Comparison of ENCODE assay signal across 8 cellular contexts in genomic region chr12:27861428-27862167, GRCh38.
DNase-seq lines count a peak whose midpoint lies in the region; ATAC-seq, FAIRE-seq and TF ChIP-seq lines count a peak whose summit lies in the region.

No MANE protein-coding gene starts in this region.

- intact Hi-C loops in heart right ventricle (cut with DNase I) = no loop called here
- intact Hi-C loops in breast epithelium (cut with DNase I; ENCODE audit: low total_unique reads) = no loop called here

- H3K9me3 Mint-ChIP-seq in endothelial cell (ENCODE audit: unreplicated experiment) = no peaks in the 10 kb centered on the region

- peaks cover 2% of the 10 kb centered on the region for H3K27me3 Mint-ChIP-seq in endothelial cell (ENCODE audit: unreplicated experiment)

- H3K4me3 ChIP-seq in heart right ventricle (no peak overlapping the region), breast epithelium (no peak overlapping the region)

- H3K4me1 Mint-ChIP-seq in endothelial cell (ENCODE audit: unreplicated experiment) = peaks cover 5% of the 10 kb centered on the region

- H3K27ac ChIP-seq in heart right ventricle (peak overlapping the region in 5 of 10 donors; percentile 46 to 64 (median 53)), breast epithelium (no peak overlapping the region)

- FAIRE-seq in GM12892 (lab: Jason Lieb, UNC) = peak; percentile 38

- no peak overlapping the region for H3K27ac Mint-ChIP-seq in endothelial cell (ENCODE audit: unreplicated experiment)

- DNase-seq in GM12892 (ENCODE audit: insufficient read length) (no peak), heart right ventricle (peak; percentile 27 to 76), COLO668 (lab: John Stamatoyannopoulos, UW; ENCODE audit: unreplicated experiment) (no peak), endothelial cell (ENCODE audit: low spot score) (no peak), breast epithelium (ENCODE audit: low spot score in 2 of 2) (no peak)
- no peak for DNase-seq in activated effector memory CD4-positive, alpha-beta T cell treated with Interleukin-2 at 50 U/mL for 16 hours

- H3K36me3 Mint-ChIP-seq in endothelial cell (ENCODE audit: low read depth, unreplicated experiment) = no peaks in the 10 kb centered on the region

- ATAC-seq in GM21390 (IDR thresholded peaks at IDR 0.05; ENCODE audit: unreplicated experiment) (peak; percentile 93), HG03520 (IDR thresholded peaks at IDR 0.05; ENCODE audit: unreplicated experiment) (peak; percentile 82), heart right ventricle (peak in 7 of 8 donors; percentile 72 to 89 (median 81))

- H3K27me3 ChIP-seq in heart right ventricle (no peaks in the 10 kb centered on the region), breast epithelium (no peaks in the 10 kb centered on the region)

- WGBS in heart right ventricle, 2 donors = 71 to 77% methylated on average over 8 of the region's 8 CpGs

- no peak for TF ChIP-seq POLR2A in GM12892 (IDR thresholded peaks at IDR 0.05; ENCODE audit: low read depth, low read length)
- no peak for TF ChIP-seq POLR2A in breast epithelium (IDR thresholded peaks at IDR 0.05)

- H3K36me3 ChIP-seq in heart right ventricle = no peaks in the 10 kb centered on the region
- no peaks in the 10 kb centered on the region for H3K36me3 ChIP-seq in breast epithelium

- no peak for TF ChIP-seq CTCF in heart right ventricle (IDR thresholded peaks at IDR 0.05)
- no peak for TF ChIP-seq CTCF in endothelial cell (IDR thresholded peaks at IDR 0.05; ENCODE audit: unreplicated experiment)
- TF ChIP-seq CTCF in breast epithelium (IDR thresholded peaks at IDR 0.05) = no peak

- H3K4me1 ChIP-seq in heart right ventricle (peaks cover 0 to 10% (median 0%) of the 10 kb centered on the region in 9 donors), breast epithelium (no peaks in the 10 kb centered on the region)

- H3K9me3 ChIP-seq in heart right ventricle = peaks cover 0 to 5% (median 0%) of the 10 kb centered on the region in 11 donors
- H3K9me3 ChIP-seq in breast epithelium = no peaks in the 10 kb centered on the region

- no peak overlapping the region for H3K4me3 Mint-ChIP-seq in endothelial cell (ENCODE audit: unreplicated experiment)

Comparison
In these comparisons a context has a peak if more than half of its experiments do, and no peak if none do; other contexts are left out.
1. DNase-seq: peak in heart right ventricle (2 of 2); none in GM12892 (single experiment), activated effector memory CD4-positive, alpha-beta T cell treated with Interleukin-2 at 50 U/mL for 16 hours (single experiment), COLO668 (single experiment), endothelial cell (single experiment) and breast epithelium (0 of 2).
2. Peak in every context shown above with its lines, with median percentiles within 50 percentile points of each other: ATAC-seq.